1 cellular context compared by ENCODE assay signal in the genomic region with DNA sequence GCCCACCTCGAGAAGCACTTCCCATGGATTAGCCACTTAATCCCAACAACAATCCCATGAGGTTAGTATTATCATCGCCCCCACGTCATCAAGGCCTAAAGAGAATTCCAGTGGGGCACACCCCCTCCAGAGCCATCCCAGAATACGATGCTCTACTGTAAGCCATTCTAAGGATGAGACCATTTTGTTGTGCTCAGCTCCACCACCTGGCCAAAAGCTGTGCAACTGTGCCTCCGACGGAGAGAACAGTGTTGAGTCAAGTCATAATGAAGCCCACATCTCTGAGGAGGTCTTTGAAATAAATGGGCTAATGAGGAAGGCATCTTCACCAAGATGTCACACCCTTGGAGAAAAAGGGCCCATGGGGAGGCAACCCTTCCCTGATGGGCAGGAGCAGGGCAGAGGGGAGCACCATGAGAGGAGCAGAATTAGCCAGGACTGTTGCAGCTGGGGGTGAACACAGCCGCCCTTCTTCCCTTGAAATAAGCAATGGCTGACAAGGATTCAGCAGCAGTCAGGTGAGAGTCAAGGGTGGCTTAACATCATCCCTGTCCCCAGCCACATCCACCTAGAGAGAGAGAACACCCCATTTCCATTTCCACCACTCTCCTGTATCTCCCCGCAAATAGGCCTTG.
TF ChIP-seq lines count a peak whose summit lies in the region.

No MANE protein-coding gene starts in this region.

TF ChIP-seq in GM12878, 131 proteins besides CTCF, POLR2A, EP300 and RAD21:
- TF ChIP-seq NR2C1 (IDR thresholded peaks at IDR 0.05), result no peak
- TF ChIP-seq, protein P1, sequence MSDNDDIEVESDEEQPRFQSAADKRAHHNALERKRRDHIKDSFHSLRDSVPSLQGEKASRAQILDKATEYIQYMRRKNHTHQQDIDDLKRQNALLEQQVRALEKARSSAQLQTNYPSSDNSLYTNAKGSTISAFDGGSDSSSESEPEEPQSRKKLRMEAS (IDR thresholded peaks at IDR 0.05; ENCODE audit: low read depth, low read length), result no peak
- no peak for TF ChIP-seq MEF2A (IDR thresholded peaks at IDR 0.05; ENCODE audit: insufficient read depth, low read depth, low read length)
- no peak for TF ChIP-seq CREM (IDR thresholded peaks at IDR 0.05; ENCODE audit: low read depth)
- no peak for TF ChIP-seq BCL11A (IDR thresholded peaks at IDR 0.05; ENCODE audit: low read depth, low read length)
- TF ChIP-seq, protein P2, sequence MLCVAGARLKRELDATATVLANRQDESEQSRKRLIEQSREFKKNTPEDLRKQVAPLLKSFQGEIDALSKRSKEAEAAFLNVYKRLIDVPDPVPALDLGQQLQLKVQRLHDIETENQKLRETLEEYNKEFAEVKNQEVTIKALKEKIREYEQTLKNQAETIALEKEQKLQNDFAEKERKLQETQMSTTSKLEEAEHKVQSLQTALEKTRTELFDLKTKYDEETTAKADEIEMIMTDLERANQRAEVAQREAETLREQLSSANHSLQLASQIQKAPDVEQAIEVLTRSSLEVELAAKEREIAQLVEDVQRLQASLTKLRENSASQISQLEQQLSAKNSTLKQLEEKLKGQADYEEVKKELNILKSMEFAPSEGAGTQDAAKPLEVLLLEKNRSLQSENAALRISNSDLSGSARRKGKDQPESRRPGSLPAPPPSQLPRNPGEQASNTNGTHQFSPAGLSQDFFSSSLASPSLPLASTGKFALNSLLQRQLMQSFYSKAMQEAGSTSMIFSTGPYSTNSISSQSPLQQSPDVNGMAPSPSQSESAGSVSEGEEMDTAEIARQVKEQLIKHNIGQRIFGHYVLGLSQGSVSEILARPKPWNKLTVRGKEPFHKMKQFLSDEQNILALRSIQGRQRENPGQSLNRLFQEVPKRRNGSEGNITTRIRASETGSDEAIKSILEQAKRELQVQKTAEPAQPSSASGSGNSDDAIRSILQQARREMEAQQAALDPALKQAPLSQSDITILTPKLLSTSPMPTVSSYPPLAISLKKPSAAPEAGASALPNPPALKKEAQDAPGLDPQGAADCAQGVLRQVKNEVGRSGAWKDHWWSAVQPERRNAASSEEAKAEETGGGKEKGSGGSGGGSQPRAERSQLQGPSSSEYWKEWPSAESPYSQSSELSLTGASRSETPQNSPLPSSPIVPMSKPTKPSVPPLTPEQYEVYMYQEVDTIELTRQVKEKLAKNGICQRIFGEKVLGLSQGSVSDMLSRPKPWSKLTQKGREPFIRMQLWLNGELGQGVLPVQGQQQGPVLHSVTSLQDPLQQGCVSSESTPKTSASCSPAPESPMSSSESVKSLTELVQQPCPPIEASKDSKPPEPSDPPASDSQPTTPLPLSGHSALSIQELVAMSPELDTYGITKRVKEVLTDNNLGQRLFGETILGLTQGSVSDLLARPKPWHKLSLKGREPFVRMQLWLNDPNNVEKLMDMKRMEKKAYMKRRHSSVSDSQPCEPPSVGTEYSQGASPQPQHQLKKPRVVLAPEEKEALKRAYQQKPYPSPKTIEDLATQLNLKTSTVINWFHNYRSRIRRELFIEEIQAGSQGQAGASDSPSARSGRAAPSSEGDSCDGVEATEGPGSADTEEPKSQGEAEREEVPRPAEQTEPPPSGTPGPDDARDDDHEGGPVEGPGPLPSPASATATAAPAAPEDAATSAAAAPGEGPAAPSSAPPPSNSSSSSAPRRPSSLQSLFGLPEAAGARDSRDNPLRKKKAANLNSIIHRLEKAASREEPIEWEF (IDR thresholded peaks at IDR 0.05; ENCODE audit: insufficient replicate concordance, low read depth, low read length), result no peak
- TF ChIP-seq, protein P3, sequence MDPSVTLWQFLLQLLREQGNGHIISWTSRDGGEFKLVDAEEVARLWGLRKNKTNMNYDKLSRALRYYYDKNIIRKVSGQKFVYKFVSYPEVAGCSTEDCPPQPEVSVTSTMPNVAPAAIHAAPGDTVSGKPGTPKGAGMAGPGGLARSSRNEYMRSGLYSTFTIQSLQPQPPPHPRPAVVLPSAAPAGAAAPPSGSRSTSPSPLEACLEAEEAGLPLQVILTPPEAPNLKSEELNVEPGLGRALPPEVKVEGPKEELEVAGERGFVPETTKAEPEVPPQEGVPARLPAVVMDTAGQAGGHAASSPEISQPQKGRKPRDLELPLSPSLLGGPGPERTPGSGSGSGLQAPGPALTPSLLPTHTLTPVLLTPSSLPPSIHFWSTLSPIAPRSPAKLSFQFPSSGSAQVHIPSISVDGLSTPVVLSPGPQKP (IDR thresholded peaks at IDR 0.05; ENCODE audit: low read depth, low read length), result no peak
TF ChIP-seq in GM12878: peak in this region for 0.
